1 cellular context compared by ENCODE assay signal in genomic region chr16:68993885-68994284, GRCh38.
TF ChIP-seq lines count a peak whose summit lies in the region.

No MANE protein-coding gene starts in this region.

TF ChIP-seq in HCT116, 20 proteins besides CTCF, POLR2A, EP300 and RAD21 (continued from another document):
- TF ChIP-seq, protein P1, sequence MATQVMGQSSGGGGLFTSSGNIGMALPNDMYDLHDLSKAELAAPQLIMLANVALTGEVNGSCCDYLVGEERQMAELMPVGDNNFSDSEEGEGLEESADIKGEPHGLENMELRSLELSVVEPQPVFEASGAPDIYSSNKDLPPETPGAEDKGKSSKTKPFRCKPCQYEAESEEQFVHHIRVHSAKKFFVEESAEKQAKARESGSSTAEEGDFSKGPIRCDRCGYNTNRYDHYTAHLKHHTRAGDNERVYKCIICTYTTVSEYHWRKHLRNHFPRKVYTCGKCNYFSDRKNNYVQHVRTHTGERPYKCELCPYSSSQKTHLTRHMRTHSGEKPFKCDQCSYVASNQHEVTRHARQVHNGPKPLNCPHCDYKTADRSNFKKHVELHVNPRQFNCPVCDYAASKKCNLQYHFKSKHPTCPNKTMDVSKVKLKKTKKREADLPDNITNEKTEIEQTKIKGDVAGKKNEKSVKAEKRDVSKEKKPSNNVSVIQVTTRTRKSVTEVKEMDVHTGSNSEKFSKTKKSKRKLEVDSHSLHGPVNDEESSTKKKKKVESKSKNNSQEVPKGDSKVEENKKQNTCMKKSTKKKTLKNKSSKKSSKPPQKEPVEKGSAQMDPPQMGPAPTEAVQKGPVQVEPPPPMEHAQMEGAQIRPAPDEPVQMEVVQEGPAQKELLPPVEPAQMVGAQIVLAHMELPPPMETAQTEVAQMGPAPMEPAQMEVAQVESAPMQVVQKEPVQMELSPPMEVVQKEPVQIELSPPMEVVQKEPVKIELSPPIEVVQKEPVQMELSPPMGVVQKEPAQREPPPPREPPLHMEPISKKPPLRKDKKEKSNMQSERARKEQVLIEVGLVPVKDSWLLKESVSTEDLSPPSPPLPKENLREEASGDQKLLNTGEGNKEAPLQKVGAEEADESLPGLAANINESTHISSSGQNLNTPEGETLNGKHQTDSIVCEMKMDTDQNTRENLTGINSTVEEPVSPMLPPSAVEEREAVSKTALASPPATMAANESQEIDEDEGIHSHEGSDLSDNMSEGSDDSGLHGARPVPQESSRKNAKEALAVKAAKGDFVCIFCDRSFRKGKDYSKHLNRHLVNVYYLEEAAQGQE (IDR thresholded peaks at IDR 0.05; ENCODE audit: low read depth), result no peak
- TF ChIP-seq EGR1 (IDR thresholded peaks at IDR 0.05; ENCODE audit: low read depth) (no peak), MAX (IDR thresholded peaks at IDR 0.05) (0 out of 2 replicates have a peak, but pooled peaks have one; percentile 21), ZBTB33 (IDR thresholded peaks at IDR 0.05; ENCODE audit: extremely low read depth, insufficient replicate concordance, low read length) (no peak), SRF (IDR thresholded peaks at IDR 0.05; ENCODE audit: low read depth) (no peak), EZH2 (IDR thresholded peaks at IDR 0.05) (no peak)
